ENCODE assay signal across 9 cellular contexts in genomic region chr3:121998030-121998580, GRCh38. TPM values are rescaled to one million over a fixed set of nuclear protein-coding genes. Genes with fewer than 3 reads are reported as not detected.
DNase-seq lines count a peak whose midpoint lies in the region; ATAC-seq, FAIRE-seq and TF ChIP-seq lines count a peak whose summit lies in the region.
"Had no signal": no experiment of that assay in that cellular context is flagged by ENCODE, and none has a peak within 500 bp of the region (broad histone marks: within the 10 kb centered on the region; RNA-seq: fewer than 3 reads in every experiment).

No MANE protein-coding gene starts in this region.

- DNase-seq in GM12892 (ENCODE audit: insufficient read length) (no peak), mucosa of descending colon (no peak), NCI-H524 (lab: John Stamatoyannopoulos, UW) (no peak), NCI-H146 treated with DMSO at 0.1 percent for 48 hours (lab: John Stamatoyannopoulos, UW; ENCODE audit: unreplicated experiment) (no peak)
- DNase-seq in stimulated activated CD4-positive, alpha-beta T cell treated with anti-CD3 and anti-CD28 coated beads, Interleukin-4, amount 100 ng/mL, for 1 hour, result no peak
- DNase-seq: NCI-H2171 treated with DMSO at 0.1 percent for 48 hours had no signal

- no peaks in the 10 kb centered on the region for H3K9me3 ChIP-seq in mucosa of descending colon

- peak overlapping the region; percentile 54 for H3K4me3 Mint-ChIP-seq in activated T-helper 17 cell treated with anti-CD3 and anti-CD28 coated beads, Interleukin-2, amount 50 U/mL, for 72 hours

- H3K4me3 ChIP-seq in mucosa of descending colon, result no peak overlapping the region

- peaks cover 13% of the 10 kb centered on the region for H3K4me1 Mint-ChIP-seq in activated T-helper 17 cell treated with anti-CD3 and anti-CD28 coated beads, Interleukin-2, amount 50 U/mL, for 72 hours

- intact Hi-C loops in mucosa of descending colon (cut with DNase I, micrococcal nuclease), result no loop called here

- peak; percentile 86 for FAIRE-seq in GM12892 (lab: Jason Lieb, UNC)

- H3K9me3 Mint-ChIP-seq in activated T-helper 17 cell treated with anti-CD3 and anti-CD28 coated beads, Interleukin-2, amount 50 U/mL, for 72 hours, result no peaks in the 10 kb centered on the region

- no peaks in the 10 kb centered on the region for H3K36me3 ChIP-seq in mucosa of descending colon (ENCODE audit: low read depth)

- peaks cover 10% of the 10 kb centered on the region for H3K4me1 ChIP-seq in mucosa of descending colon (ENCODE audit: low read depth)

- peak; percentile 39 for ATAC-seq in HG03378 (IDR thresholded peaks at IDR 0.05; ENCODE audit: unreplicated experiment)
- peak; percentile 75 for ATAC-seq in activated T-helper 17 cell treated with anti-CD3 and anti-CD28 coated beads, Interleukin-2, amount 50 U/mL, for 72 hours (replicated peaks)
- peak; percentile 58 for ATAC-seq in mucosa of descending colon
- no peak for ATAC-seq in HG03439 (IDR thresholded peaks at IDR 0.05; ENCODE audit: unreplicated experiment)

- TF ChIP-seq CTCF in mucosa of descending colon (IDR thresholded peaks at IDR 0.05), result no peak

- H3K27me3 Mint-ChIP-seq in activated T-helper 17 cell treated with anti-CD3 and anti-CD28 coated beads, Interleukin-2, amount 50 U/mL, for 72 hours, result peaks cover 9% of the 10 kb centered on the region

- H3K27ac Mint-ChIP-seq in activated T-helper 17 cell treated with anti-CD3 and anti-CD28 coated beads, Interleukin-2, amount 50 U/mL, for 72 hours, result peak overlapping the region; percentile 74

- H3K36me3 Mint-ChIP-seq in activated T-helper 17 cell treated with anti-CD3 and anti-CD28 coated beads, Interleukin-2, amount 50 U/mL, for 72 hours (ENCODE audit: low read depth), result no peaks in the 10 kb centered on the region

- TF ChIP-seq POLR2A in GM12892 (IDR thresholded peaks at IDR 0.05; ENCODE audit: low read depth, low read length), result no peak

RNA-seq across cellular contexts. Expression of gene ILDR1, which starts 23.9 kb away (rescaled TPM):
- polyA plus RNA-seq in GM12892 (2012; ENCODE audit: missing spikeins), result 3.3 TPM
- 1 to 10 TPM in 1 of 2 donors, under 1 TPM in 1; 0.21 to 1.4 TPM for total RNA-seq in activated T-helper 17 cell treated with anti-CD3 and anti-CD28 coated beads, Interleukin-2, amount 50 U/mL, for 72 hours
- 10 to 100 TPM; 10.9 to 36.8 (median 17.2) TPM for total RNA-seq in mucosa of descending colon

RNA-seq across cellular contexts. Expression of gene CD86, which starts 57.1 kb away (rescaled TPM):
- polyA plus RNA-seq in GM12892 (2012; ENCODE audit: missing spikeins), result 21.2 TPM
- 1 to 10 TPM; 1.8 to 4.4 TPM for total RNA-seq in activated T-helper 17 cell treated with anti-CD3 and anti-CD28 coated beads, Interleukin-2, amount 50 U/mL, for 72 hours
- total RNA-seq in mucosa of descending colon, result 1 to 10 TPM; 3.7 to 5.8 (median 5.1) TPM

Comparison
In these comparisons a context has a peak if more than half of its experiments do, and no peak if none do; other contexts are left out.
1. RNA of gene ILDR1, which starts 23.9 kb away (total RNA-seq): 10.9 to 36.8 TPM in mucosa of descending colon; 0.21 to 1.4 TPM in activated T-helper 17 cell treated with anti-CD3 and anti-CD28 coated beads, Interleukin-2, amount 50 U/mL, for 72 hours; every median in the first group is over 4 times any median in the second.